ENCODE assay signal across 26 cellular contexts in the genomic region with DNA sequence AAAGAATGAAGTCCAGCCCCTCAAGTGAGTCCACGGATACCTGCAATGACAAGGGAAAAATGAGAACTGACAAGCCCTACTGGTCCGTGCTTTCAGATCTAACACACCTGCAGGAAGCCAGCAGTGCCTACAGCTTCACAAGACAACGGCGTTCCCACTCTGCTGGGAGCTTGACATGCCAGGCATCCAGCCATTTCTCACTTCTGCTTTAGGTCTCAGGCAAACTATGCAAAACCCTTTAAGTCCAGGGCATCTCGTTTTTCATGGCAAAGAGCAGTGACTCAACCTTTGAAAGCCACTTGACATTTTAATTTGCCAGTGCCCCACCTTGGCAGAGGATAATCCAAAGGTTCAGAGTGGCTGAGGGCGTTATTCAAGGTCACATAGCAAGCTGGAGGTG. TPM values are rescaled to one million over a fixed set of nuclear protein-coding genes. Genes with fewer than 3 reads are reported as not detected.
DNase-seq lines count a peak whose midpoint lies in the region; ATAC-seq and TF ChIP-seq lines count a peak whose summit lies in the region.
"Had no signal": no experiment of that assay in that cellular context is flagged by ENCODE, and none has a peak within 500 bp of the region (broad histone marks: within the 10 kb centered on the region; RNA-seq: fewer than 3 reads in every experiment).

No MANE protein-coding gene starts in this region.

- TF ChIP-seq CTCF in Caco-2 (IDR thresholded peaks at IDR 0.05; ENCODE audit: insufficient read depth in 1 of 2, low read depth in 1 of 2, low read length in 1 of 2, severe bottlenecking in 1 of 2, unreplicated experiment in 1 of 2): no peak

- peaks cover 7% of the 10 kb centered on the region for H3K9me3 Mint-ChIP-seq in Caco-2 (ENCODE audit: unreplicated experiment)
- H3K9me3 Mint-ChIP-seq: activated CD4-positive, alpha-beta T cell treated with anti-CD3 and anti-CD28 coated beads, Interleukin-2, amount 10 ng/mL, durations not matched to agents 7 days and 5 days; activated naive CD8-positive, alpha-beta T cell treated with anti-CD3 and anti-CD28 coated beads, Interleukin-2, amount 10 ng/mL, durations not matched to agents 7 days and 5 days had no signal

- H3K36me3 Mint-ChIP-seq in Caco-2 (ENCODE audit: insufficient read depth, unreplicated experiment): peaks cover 6% of the 10 kb centered on the region
- H3K36me3 Mint-ChIP-seq: activated naive CD8-positive, alpha-beta T cell treated with anti-CD3 and anti-CD28 coated beads, Interleukin-2, amount 10 ng/mL, durations not matched to agents 7 days and 5 days; IgD-negative memory B cell; naive thymus-derived CD4-positive, alpha-beta T cell had no signal

- H3K4me1 ChIP-seq in Caco-2: peaks cover 10% of the 10 kb centered on the region
- H3K4me1 ChIP-seq: gastroesophageal sphincter, HAP-1 had no signal

- no TSS peak for BruUV-seq in Caco-2 (replicated peaks; lab: Mats Ljungman, UMichigan)

- H3K36me3 ChIP-seq in Caco-2 (ENCODE audit: control insufficient read depth, insufficient read depth, low read length): no peaks in the 10 kb centered on the region
- H3K36me3 ChIP-seq: gastroesophageal sphincter, HAP-1 had no signal

- DNase-seq in Caco-2 (no peak), NOMO-1 (lab: John Stamatoyannopoulos, UW; ENCODE audit: unreplicated experiment in 2 of 2) (peak; percentile 70 to 81), medulla oblongata (ENCODE audit: extremely low spot score) (peak; percentile 26)
- no peak for DNase-seq in activated CD4-positive, alpha-beta T cell treated with anti-CD3 and anti-CD28 coated beads for 1 hour
- DNase-seq: ACHN; activated CD4-positive, alpha-beta T cell treated with anti-CD3 and anti-CD28 coated beads, Interleukin-2, amount 10 ng/mL, durations not matched to agents 7 days and 5 days; activated naive CD8-positive, alpha-beta T cell treated with anti-CD3 and anti-CD28 coated beads, Interleukin-2, amount 10 ng/mL, durations not matched to agents 7 days and 5 days; C1 segment of cervical spinal cord; cerebellar nuclear complex; kidney; mesenchymal stem cell; naive thymus-derived CD4-positive, alpha-beta T cell; NCI-H187 treated with DMSO at 0.1 percent for 48 hours; right cardiac atrium; Right ventricle myocardium superior had no signal

- POLR2A ChIA-PET in Caco-2 (lab: Charles Lee): no interaction called here

- H3K9me3 ChIP-seq in Caco-2: no peaks in the 10 kb centered on the region
- H3K9me3 ChIP-seq: gastroesophageal sphincter, HAP-1 had no signal

- intact Hi-C loops in Caco-2 (cut with micrococcal nuclease; ENCODE audit: unreplicated experiment): loop anchor here (5.0 kb wide), 1 partner anchor 75 kb away; no protein-coding TSS in a partner anchor

- no peaks in the 10 kb centered on the region for H3K27me3 Mint-ChIP-seq in Caco-2 (ENCODE audit: insufficient read depth, unreplicated experiment)
- H3K27me3 Mint-ChIP-seq: IgD-negative memory B cell had no signal

- peak overlapping the region; percentile 40 for H3K27ac Mint-ChIP-seq in Caco-2 (ENCODE audit: unreplicated experiment)
- H3K27ac Mint-ChIP-seq: activated CD4-positive, alpha-beta T cell treated with anti-CD3 and anti-CD28 coated beads, Interleukin-2, amount 10 ng/mL, durations not matched to agents 7 days and 5 days; activated naive CD8-positive, alpha-beta T cell treated with anti-CD3 and anti-CD28 coated beads, Interleukin-2, amount 10 ng/mL, durations not matched to agents 7 days and 5 days; naive thymus-derived CD4-positive, alpha-beta T cell had no signal

- CTCF ChIA-PET in Caco-2 (lab: Charles Lee): no interaction called here

- no peaks in the 10 kb centered on the region for H3K27me3 ChIP-seq in Caco-2 (replicated peaks; ENCODE audit: control insufficient read depth, insufficient read depth, low read length)
- H3K27me3 ChIP-seq: gastroesophageal sphincter had no signal

- no peak overlapping the region for H3K4me3 Mint-ChIP-seq in Caco-2 (ENCODE audit: unreplicated experiment)
- H3K4me3 Mint-ChIP-seq: activated CD4-positive, alpha-beta T cell treated with anti-CD3 and anti-CD28 coated beads, Interleukin-2, amount 10 ng/mL, durations not matched to agents 7 days and 5 days; activated naive CD8-positive, alpha-beta T cell treated with anti-CD3 and anti-CD28 coated beads, Interleukin-2, amount 10 ng/mL, durations not matched to agents 7 days and 5 days; naive thymus-derived CD4-positive, alpha-beta T cell had no signal

- no peak overlapping the region for H3K4me3 ChIP-seq in Caco-2 (ENCODE audit: low read depth, low read length)
- H3K4me3 ChIP-seq: gastroesophageal sphincter, HAP-1 had no signal

- peaks cover 18% of the 10 kb centered on the region for H3K4me1 Mint-ChIP-seq in Caco-2 (ENCODE audit: low read depth, unreplicated experiment)
- H3K4me1 Mint-ChIP-seq: activated CD4-positive, alpha-beta T cell treated with anti-CD3 and anti-CD28 coated beads, Interleukin-2, amount 10 ng/mL, durations not matched to agents 7 days and 5 days; activated naive CD8-positive, alpha-beta T cell treated with anti-CD3 and anti-CD28 coated beads, Interleukin-2, amount 10 ng/mL, durations not matched to agents 7 days and 5 days had no signal

- ATAC-seq in GM21717 (IDR thresholded peaks at IDR 0.05; ENCODE audit: unreplicated experiment) (peak; percentile 74), GM19463 (IDR thresholded peaks at IDR 0.05; ENCODE audit: unreplicated experiment) (no peak), HG03439 (IDR thresholded peaks at IDR 0.05; ENCODE audit: unreplicated experiment) (no peak), HG02981 (IDR thresholded peaks at IDR 0.05; ENCODE audit: unreplicated experiment) (no peak)
- ATAC-seq: gastroesophageal sphincter; naive thymus-derived CD4-positive, alpha-beta T cell; right cardiac atrium had no signal

RNA-seq across cellular contexts. Expression of a gene that starts 49.1 kb away (rescaled TPM):
- total RNA-seq in Caco-2 (2022): 40.2 and 44.4 TPM in 2 replicates

RNA-seq across cellular contexts. Expression of a gene that starts 50.5 kb away (rescaled TPM):
- 0.27 and 0.37 TPM in 2 replicates for total RNA-seq in Caco-2 (2022)
- total RNA-seq: activated CD4-positive, alpha-beta T cell treated with anti-CD3 and anti-CD28 coated beads, Interleukin-2, amount 10 ng/mL, durations not matched to agents 7 days and 5 days; activated naive CD8-positive, alpha-beta T cell treated with anti-CD3 and anti-CD28 coated beads, Interleukin-2, amount 10 ng/mL, durations not matched to agents 7 days and 5 days; gastroesophageal sphincter; kidney; naive thymus-derived CD4-positive, alpha-beta T cell; NCI-H460; osteocyte; right cardiac atrium; Right ventricle myocardium superior; T-helper 1 cell treated with Interleukin-12 subunit alpha and Interleukin-12 subunit beta and Interleukin-4 antibody, amounts not matched to agents 30 ng/mL and 1 ng/mL, for 36 hours; temporal lobe had no signal

Comparison
In these comparisons a context has a peak if more than half of its experiments do, and no peak if none do; other contexts are left out.
1. DNase-seq: peak in NOMO-1 (2 of 2) and medulla oblongata (single experiment); none in Caco-2 (0 of 2) and activated CD4-positive, alpha-beta T cell treated with anti-CD3 and anti-CD28 coated beads for 1 hour (single experiment).